ENCODE assay signal across 16 cellular contexts in the genomic region with DNA sequence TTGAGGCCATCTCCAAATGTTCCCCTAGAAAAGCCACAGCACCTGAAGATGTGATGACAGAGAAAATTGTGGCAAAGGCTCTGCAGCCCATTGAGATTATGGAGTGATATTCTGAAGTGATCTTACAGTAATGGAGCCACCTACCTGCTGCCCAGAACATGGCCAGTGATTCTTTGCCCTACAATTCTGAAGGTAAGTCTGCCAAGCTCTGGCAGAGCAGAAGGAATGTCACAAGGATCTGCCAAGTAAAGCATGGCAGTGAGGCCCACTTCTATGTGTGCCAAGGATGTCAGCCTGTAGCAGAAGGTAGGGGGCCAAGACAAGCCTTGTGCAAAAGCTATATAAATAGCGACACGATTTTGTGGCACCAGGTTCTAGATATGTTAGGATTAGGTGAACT.
"Had no signal": no experiment of that assay in that cellular context is flagged by ENCODE, and none has a peak within 500 bp of the region (broad histone marks: within the 10 kb centered on the region; RNA-seq: fewer than 3 reads in every experiment).

No MANE protein-coding gene starts in this region.

- H3K4me1 ChIP-seq: colonic mucosa, heart right ventricle, pancreas, thyroid gland had no signal

- DNase-seq: activated CD4-positive, alpha-beta T cell treated with anti-CD3 and anti-CD28 coated beads for 36 hours; activated CD4-positive, alpha-beta T cell treated with anti-CD3 and anti-CD28 coated beads, Interleukin-2, amount 50 U/mL, for 48 hours; activated gamma-delta T cell treated with Interleukin-2 at 50 U/mL for 16 hours; colonic mucosa; heart right ventricle; immature natural killer cell; kidney glomerular epithelial cell; left ventricle myocardium superior; mesendoderm; natural killer cell; pancreas; stimulated activated CD4-positive, alpha-beta T cell treated with anti-CD3 and anti-CD28 coated beads, Interleukin-2, amount 100 ng/mL, for 24 hours; stimulated activated naive CD4-positive, alpha-beta T cell treated with Interleukin-2 at 50 U/mL for 16 hours had no signal

- H3K4me3 ChIP-seq: colonic mucosa, heart right ventricle, pancreas, thyroid gland had no signal

- H3K36me3 ChIP-seq: colonic mucosa, heart right ventricle, pancreas, thyroid gland had no signal

- H3K27me3 ChIP-seq: colonic mucosa, heart right ventricle, pancreas, thyroid gland had no signal

- ATAC-seq: activated CD4-positive, alpha-beta T cell treated with anti-CD3 and anti-CD28 coated beads for 36 hours; esophagus mucosa; heart right ventricle; left ventricle myocardium superior; natural killer cell; WTC11 had no signal

- H3K9me3 ChIP-seq: colonic mucosa, heart right ventricle, pancreas, thyroid gland had no signal

- H3K27ac ChIP-seq: colonic mucosa, heart right ventricle, pancreas, thyroid gland had no signal
